In the genomic region with DNA sequence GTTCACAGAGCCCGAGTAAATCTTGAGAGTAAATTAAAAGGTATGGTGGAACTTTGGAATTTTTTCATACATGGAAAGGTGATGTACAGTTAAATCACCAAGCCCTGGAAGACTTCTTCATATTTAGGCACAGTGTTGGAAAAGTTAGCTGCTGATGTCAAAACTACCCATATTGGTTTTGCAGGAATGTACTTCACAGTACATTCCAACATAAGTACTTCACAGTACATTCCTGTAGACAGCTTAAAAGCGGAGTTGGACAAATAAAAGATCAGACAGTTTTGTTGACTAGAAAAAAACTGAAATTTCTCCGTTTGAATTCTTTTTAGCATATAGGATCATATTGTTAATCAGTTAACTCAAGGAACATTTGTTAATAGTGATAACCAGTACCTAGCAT, we compare ENCODE assay signal across 20 cellular contexts. TPM values are rescaled to one million over a fixed set of nuclear protein-coding genes. Genes with fewer than 3 reads are reported as not detected.
DNase-seq lines count a peak whose midpoint lies in the region; ATAC-seq and TF ChIP-seq lines count a peak whose summit lies in the region.
"Had no signal": no experiment of that assay in that cellular context is flagged by ENCODE, and none has a peak within 500 bp of the region (broad histone marks: within the 10 kb centered on the region; RNA-seq: fewer than 3 reads in every experiment).

No MANE protein-coding gene starts in this region.

- H3K27me3 ChIP-seq in Karpas-422 (ENCODE audit: low read length) = no peaks in the 10 kb centered on the region
- H3K27me3 ChIP-seq: BLaER1, Peyer's patch had no signal

- H3K9ac ChIP-seq in Karpas-422 (ENCODE audit: low read length) = no peak overlapping the region
- H3K9ac ChIP-seq: BLaER1 had no signal

- H3K9me3 ChIP-seq in Karpas-422 (ENCODE audit: low read length) = peaks cover 5% of the 10 kb centered on the region; the same call in 1 of the 2 replicates

- H3K4me3 Mint-ChIP-seq in activated CD8-positive, alpha-beta T cell treated with anti-CD3 and anti-CD28 coated beads for 36 hours = no peak overlapping the region
- H3K4me3 Mint-ChIP-seq: activated CD4-positive, alpha-beta memory T cell treated with anti-CD3 and anti-CD28 coated beads, Interleukin-2, amount 10 ng/mL, durations not matched to agents 7 days and 5 days; activated naive CD8-positive, alpha-beta T cell treated with anti-CD3 and anti-CD28 coated beads, Interleukin-2, amount 50 U/mL, for 24 hours; activated T-helper 1 cell treated with anti-CD3 and anti-CD28 coated beads, Interleukin-12 subunit alpha, Interleukin-12 subunit beta, Interleukin-2, Interleukin-4 antibody, amounts not matched to agents 30 ng/mL and 10 ng/mL and 1 ng/mL, durations not matched to agents 14 hours and 24 hours and 36 hours had no signal

- intact Hi-C loops in activated CD8-positive, alpha-beta T cell treated with anti-CD3 and anti-CD28 coated beads for 36 hours (cut with micrococcal nuclease) = no loop called here

- H3K36me3 Mint-ChIP-seq in activated CD8-positive, alpha-beta T cell treated with anti-CD3 and anti-CD28 coated beads for 36 hours (ENCODE audit: low read depth) = peaks cover 18% of the 10 kb centered on the region

- peaks cover 5% of the 10 kb centered on the region for H3K4me1 Mint-ChIP-seq in activated CD8-positive, alpha-beta T cell treated with anti-CD3 and anti-CD28 coated beads for 36 hours (ENCODE audit: low read depth)

- DNase-seq in EH (ENCODE audit: low read depth) = peak; percentile 73
- peak; percentile 31 for DNase-seq in amniotic stem cell (lab: John Stamatoyannopoulos, UW)
- peak; percentile 63 for DNase-seq in fibroblast of pulmonary artery (ENCODE audit: low read depth)
- peak; percentile 84 for DNase-seq in non-pigmented ciliary epithelial cell (ENCODE audit: low read depth)
- no peak for DNase-seq in Karpas-422
- no peak for DNase-seq in stimulated activated CD4-positive, alpha-beta T cell treated with anti-CD3 and anti-CD28 coated beads, Interleukin-1b, Interleukin-23, amount 100 ng/mL, for 48 hours
- no peak for DNase-seq in activated CD8-positive, alpha-beta T cell treated with anti-CD3 and anti-CD28 coated beads for 36 hours
- DNase-seq in superior temporal gyrus (ENCODE audit: extremely low spot score) = no peak
- DNase-seq: activated CD4-positive, alpha-beta memory T cell treated with anti-CD3 and anti-CD28 coated beads, Interleukin-2, amount 10 ng/mL, durations not matched to agents 7 days and 5 days; activated naive CD8-positive, alpha-beta T cell treated with anti-CD3 and anti-CD28 coated beads, Interleukin-2, amount 50 U/mL, for 24 hours; GOT3; hypothalamus; NCI-H2029; NCI-H526 treated with DMSO at 0.1 percent for 48 hours; Peyer's patch; substantia nigra had no signal

- no peak overlapping the region for H3K4me2 ChIP-seq in Karpas-422 (ENCODE audit: low read depth, low read length, poor library complexity, severe bottlenecking)
- H3K4me2 ChIP-seq: BLaER1 had no signal

- H3K27ac Mint-ChIP-seq in activated CD8-positive, alpha-beta T cell treated with anti-CD3 and anti-CD28 coated beads for 36 hours = no peak overlapping the region
- H3K27ac Mint-ChIP-seq: activated CD4-positive, alpha-beta memory T cell treated with anti-CD3 and anti-CD28 coated beads, Interleukin-2, amount 10 ng/mL, durations not matched to agents 7 days and 5 days; activated naive CD8-positive, alpha-beta T cell treated with anti-CD3 and anti-CD28 coated beads, Interleukin-2, amount 50 U/mL, for 24 hours; activated T-helper 1 cell treated with anti-CD3 and anti-CD28 coated beads, Interleukin-12 subunit alpha, Interleukin-12 subunit beta, Interleukin-2, Interleukin-4 antibody, amounts not matched to agents 30 ng/mL and 10 ng/mL and 1 ng/mL, durations not matched to agents 14 hours and 24 hours and 36 hours had no signal

- peaks cover 20% of the 10 kb centered on the region for H3K9me3 Mint-ChIP-seq in activated CD8-positive, alpha-beta T cell treated with anti-CD3 and anti-CD28 coated beads for 36 hours

- CTCF ChIA-PET in activated CD8-positive, alpha-beta T cell treated with anti-CD3 and anti-CD28 coated beads for 36 hours (lab: Charles Lee) = no interaction called here

- H3K27ac ChIP-seq in Karpas-422 (ENCODE audit: low read length) = no peak overlapping the region
- H3K27ac ChIP-seq: BLaER1, coronary artery, Peyer's patch had no signal

- POLR2A ChIA-PET in activated CD8-positive, alpha-beta T cell treated with anti-CD3 and anti-CD28 coated beads for 36 hours (lab: Charles Lee) = no interaction called here

- no peaks in the 10 kb centered on the region for H3K79me2 ChIP-seq in Karpas-422 (ENCODE audit: low read length)

- H3K4me1 ChIP-seq in Karpas-422 (ENCODE audit: low read length) = no peaks in the 10 kb centered on the region
- H3K4me1 ChIP-seq: BLaER1, Peyer's patch had no signal

- H3K9me2 ChIP-seq in Karpas-422 (replicated peaks; ENCODE audit: insufficient read depth, low read length) = no peaks in the 10 kb centered on the region

- no peak for TF ChIP-seq CTCF in fibroblast of pulmonary artery (IDR thresholded peaks at IDR 0.05; ENCODE audit: low read length, missing control alignments)
- TF ChIP-seq CTCF in activated CD8-positive, alpha-beta T cell treated with anti-CD3 and anti-CD28 coated beads for 36 hours (IDR thresholded peaks at IDR 0.05) = no peak

- ATAC-seq in activated CD8-positive, alpha-beta T cell treated with anti-CD3 and anti-CD28 coated beads for 36 hours = no peak
- ATAC-seq: activated naive CD8-positive, alpha-beta T cell treated with anti-CD3 and anti-CD28 coated beads, Interleukin-2, amount 50 U/mL, for 24 hours; left lobe of liver had no signal

- H3K36me3 ChIP-seq in Karpas-422 (ENCODE audit: insufficient read depth, low read length) = no peaks in the 10 kb centered on the region
- H3K36me3 ChIP-seq: BLaER1, Peyer's patch had no signal

- H3K27me3 Mint-ChIP-seq in activated CD8-positive, alpha-beta T cell treated with anti-CD3 and anti-CD28 coated beads for 36 hours = peaks cover 36% of the 10 kb centered on the region

- H4K20me1 ChIP-seq in Karpas-422 (ENCODE audit: insufficient read depth, low read depth, low read length) = no peaks in the 10 kb centered on the region
- H4K20me1 ChIP-seq: BLaER1 had no signal

- H3K4me3 ChIP-seq in fibroblast of pulmonary artery (replicated peaks; ENCODE audit: low read depth, low read length) = no peak overlapping the region
- no peak overlapping the region for H3K4me3 ChIP-seq in Karpas-422 (ENCODE audit: low read length)
- H3K4me3 ChIP-seq: BLaER1 had no signal

- H2AFZ ChIP-seq in Karpas-422 (ENCODE audit: low read length) = no peak overlapping the region

RNA-seq across cellular contexts. Expression of gene RANBP17, which starts 1.8 kb away (rescaled TPM):
- not detected in 2 replicates for total RNA-seq in Karpas-422 (2014; rRNA removed; shearing (Covaris generic); ENCODE audit: low replicate concordance)
- total RNA-seq in activated CD8-positive, alpha-beta T cell treated with anti-CD3 and anti-CD28 coated beads for 36 hours = not detected
- total RNA-seq: activated CD4-positive, alpha-beta memory T cell treated with anti-CD3 and anti-CD28 coated beads, Interleukin-2, amount 10 ng/mL, durations not matched to agents 7 days and 5 days; activated T-helper 1 cell treated with anti-CD3 and anti-CD28 coated beads, Interleukin-12 subunit alpha, Interleukin-12 subunit beta, Interleukin-2, Interleukin-4 antibody, amounts not matched to agents 30 ng/mL and 10 ng/mL and 1 ng/mL, durations not matched to agents 14 hours and 24 hours and 36 hours had no signal

Comparison
In these comparisons a context has a peak if more than half of its experiments do, and no peak if none do; other contexts are left out.
1. DNase-seq: peak in EH (single experiment), amniotic stem cell (single experiment), fibroblast of pulmonary artery (single experiment) and non-pigmented ciliary epithelial cell (single experiment); none in Karpas-422 (single experiment), stimulated activated CD4-positive, alpha-beta T cell treated with anti-CD3 and anti-CD28 coated beads, Interleukin-1b, Interleukin-23, amount 100 ng/mL, for 48 hours (single experiment), activated CD8-positive, alpha-beta T cell treated with anti-CD3 and anti-CD28 coated beads for 36 hours (single experiment) and superior temporal gyrus (single experiment).